In genomic region chr5:90055831-90056328, GRCh38 we compare ENCODE assay signal across 13 cellular contexts.
DNase-seq lines count a peak whose midpoint lies in the region; ATAC-seq and TF ChIP-seq lines count a peak whose summit lies in the region.
"Had no signal": no experiment of that assay in that cellular context is flagged by ENCODE, and none has a peak within 500 bp of the region (broad histone marks: within the 10 kb centered on the region; RNA-seq: fewer than 3 reads in every experiment).

No MANE protein-coding gene starts in this region.

- H3K4me2 ChIP-seq in HCT116 (ENCODE audit: low read length): peak overlapping the region; percentile 26

- RAD21 ChIA-PET in HCT116 (lab: Charles Lee; ENCODE audit: low non-redundant PET in 1 of 2, low total read pairs in 2 of 2, uncharacterized antibody in 2 of 2, unreplicated experiment in 2 of 2): no interaction called here

- peak overlapping the region; percentile 55 for H2AFZ ChIP-seq in HCT116 (ENCODE audit: low read depth, low read length, poor library complexity, severe bottlenecking)

- DNase-seq in HCT116 (ENCODE audit: low read depth, low spot score): no peak
- DNase-seq in WTC11 (ENCODE audit: low spot score): no peak
- DNase-seq in hepatic stellate cell (ENCODE audit: low spot score): peak; percentile 34
- no peak for DNase-seq in activated naive CD4-positive, alpha-beta T cell treated with anti-CD3 and anti-CD28 coated beads, Interleukin-2, amount 50 U/mL, for 72 hours (ENCODE audit: low spot score in 2 of 2)
- no peak for DNase-seq in AML-193 (lab: John Stamatoyannopoulos, UW)
- DNase-seq in natural killer cell: no peak
- DNase-seq: activated CD8-positive, alpha-beta T cell treated with anti-CD3 and anti-CD28 coated beads, Interleukin-2, amount 10 ng/mL, durations not matched to agents 7 days and 5 days; activated naive CD4-positive, alpha-beta T cell treated with anti-CD3 and anti-CD28 coated beads, Interleukin-2, amount 50 U/mL, for 16 hours; COR-L47; NCI-H187 treated with DMSO at 0.1 percent for 48 hours; small intestine; T-helper 17 cell had no signal

- H3K4me1 Mint-ChIP-seq in WTC11 (peaks cover 22% of the 10 kb centered on the region), natural killer cell (no peaks in the 10 kb centered on the region)
- H3K4me1 Mint-ChIP-seq: T-helper 17 cell had no signal

- H3K9me2 ChIP-seq in HCT116 (ENCODE audit: insufficient read depth): no peaks in the 10 kb centered on the region

- TF ChIP-seq POLR2A in HCT116 (IDR thresholded peaks at IDR 0.05; ENCODE audit: borderline replicate concordance, extremely low read depth, insufficient read depth, insufficient read length): no peak

- CTCF ChIA-PET in HCT116 (lab: Charles Lee): no interaction called here
- CTCF ChIA-PET in WTC11 (lab: Charles Lee): no interaction called here

- no peaks in the 10 kb centered on the region for H4K20me1 ChIP-seq in HCT116 (ENCODE audit: insufficient read depth)

- H3K36me3 Mint-ChIP-seq in WTC11 (0 out of 2 replicates have a peak, but pooled peaks cover 5% of the 10 kb centered on the region), natural killer cell (no peaks in the 10 kb centered on the region)
- no peaks in the 10 kb centered on the region for H3K36me3 Mint-ChIP-seq in activated naive CD4-positive, alpha-beta T cell treated with anti-CD3 and anti-CD28 coated beads, Interleukin-2, amount 50 U/mL, for 72 hours

- TF ChIP-seq CTCF in HCT116 (IDR thresholded peaks at IDR 0.05 in 2 of 3, conservative IDR thresholded peaks at IDR 0.05 in 1 of 3; ENCODE audit: borderline replicate concordance in 1 of 3, insufficient read depth in 1 of 3, low read depth in 2 of 3, low read length in 2 of 3) (no peak), WTC11 (IDR thresholded peaks at IDR 0.05) (no peak), natural killer cell (IDR thresholded peaks at IDR 0.05) (no peak)

- peak overlapping the region; percentile 75; the same call in 1 of the 2 replicates for H3K27ac Mint-ChIP-seq in WTC11
- H3K27ac Mint-ChIP-seq in activated naive CD4-positive, alpha-beta T cell treated with anti-CD3 and anti-CD28 coated beads, Interleukin-2, amount 50 U/mL, for 72 hours: no peak overlapping the region
- H3K27ac Mint-ChIP-seq in natural killer cell: no peak overlapping the region
- H3K27ac Mint-ChIP-seq: activated CD8-positive, alpha-beta T cell treated with anti-CD3 and anti-CD28 coated beads, Interleukin-2, amount 10 ng/mL, durations not matched to agents 7 days and 5 days; T-helper 17 cell had no signal

- no peaks in the 10 kb centered on the region for H3K79me2 ChIP-seq in HCT116 (ENCODE audit: insufficient read depth, low read length)

- H3K9me3 ChIP-seq in HCT116 (ENCODE audit: control insufficient read depth in 1 of 2, insufficient read depth in 1 of 2, low read depth in 1 of 2, low read length in 2 of 2) (no peaks in the 10 kb centered on the region), stomach smooth muscle (ENCODE audit: control insufficient read depth in 2 of 2, low read length in 2 of 2) (no peaks in the 10 kb centered on the region)

- H3K4me3 ChIP-seq in HCT116 (replicated peaks in 1 of 2; ENCODE audit: low read depth in 1 of 2, low read length in 2 of 2) (no peak overlapping the region), stomach smooth muscle (ENCODE audit: low read length in 2 of 2) (peak overlapping the region; percentile 16 to 54)

- H3K9me3 Mint-ChIP-seq in WTC11: no peaks in the 10 kb centered on the region
- H3K9me3 Mint-ChIP-seq in activated naive CD4-positive, alpha-beta T cell treated with anti-CD3 and anti-CD28 coated beads, Interleukin-2, amount 50 U/mL, for 72 hours: peaks cover 3 to 4% of the 10 kb centered on the region in 2 donors
- peaks cover 0 to 3% of the 10 kb centered on the region in 2 donors for H3K9me3 Mint-ChIP-seq in natural killer cell

- H3K27ac ChIP-seq in HCT116 (ENCODE audit: low read depth, low read length) (no peak overlapping the region), stomach smooth muscle (ENCODE audit: low read length) (no peak overlapping the region)

- H3K27me3 Mint-ChIP-seq in WTC11 (ENCODE audit: low read depth): no peaks in the 10 kb centered on the region
- no peaks in the 10 kb centered on the region for H3K27me3 Mint-ChIP-seq in natural killer cell (ENCODE audit: low read depth in 2 of 2)
- H3K27me3 Mint-ChIP-seq: T-helper 17 cell had no signal

- intact Hi-C loops in HCT116 (cut with micrococcal nuclease) (no loop called here), natural killer cell (cut with micrococcal nuclease) (no loop called here)

- no peak for TF ChIP-seq RAD21 in HCT116 (IDR thresholded peaks at IDR 0.05; ENCODE audit: low read depth)

- H3K4me1 ChIP-seq in HCT116 (ENCODE audit: control insufficient read depth in 1 of 2, insufficient read depth in 2 of 2, low read length in 2 of 2): peaks cover 0 to 11% of the 10 kb centered on the region in 2 experiments; a peak in 2 of 4 replicates
- no peaks in the 10 kb centered on the region for H3K4me1 ChIP-seq in stomach smooth muscle (ENCODE audit: control insufficient read depth, insufficient read depth, low read length)

- no TSS peak for BruUV-seq in HCT116 (replicated peaks; lab: Mats Ljungman, UMichigan)

- POLR2A ChIA-PET in HCT116 (lab: Charles Lee): no interaction called here
- POLR2A ChIA-PET in WTC11 (lab: Charles Lee): no interaction called here

- H3K9ac ChIP-seq in HCT116 (ENCODE audit: low read length) (no peak overlapping the region), stomach smooth muscle (ENCODE audit: low read length in 2 of 2) (no peak overlapping the region)

- H3K4me3 Mint-ChIP-seq in WTC11: no peak overlapping the region
- H3K4me3 Mint-ChIP-seq in natural killer cell: no peak overlapping the region
- H3K4me3 Mint-ChIP-seq: activated CD8-positive, alpha-beta T cell treated with anti-CD3 and anti-CD28 coated beads, Interleukin-2, amount 10 ng/mL, durations not matched to agents 7 days and 5 days; T-helper 17 cell had no signal

- ATAC-seq in HCT116 (no peak), WTC11 (peak; percentile 62), natural killer cell (no peak)
- ATAC-seq in activated naive CD4-positive, alpha-beta T cell treated with anti-CD3 and anti-CD28 coated beads, Interleukin-2, amount 50 U/mL, for 72 hours: no peak
- ATAC-seq: activated CD8-positive, alpha-beta T cell treated with anti-CD3 and anti-CD28 coated beads, Interleukin-2, amount 10 ng/mL, durations not matched to agents 7 days and 5 days; T-helper 17 cell had no signal

- H3K27me3 ChIP-seq in HCT116 (ENCODE audit: insufficient read depth, low read length) (no peaks in the 10 kb centered on the region), stomach smooth muscle (ENCODE audit: control insufficient read depth in 1 of 2, insufficient read depth in 2 of 2, low read length in 2 of 2) (no peaks in the 10 kb centered on the region)

- H3K36me3 ChIP-seq in HCT116 (ENCODE audit: control insufficient read depth in 1 of 2, insufficient read depth in 2 of 2, low read length in 2 of 2) (no peaks in the 10 kb centered on the region), stomach smooth muscle (ENCODE audit: control insufficient read depth in 2 of 2, insufficient read depth in 2 of 2, low read length in 2 of 2) (no peaks in the 10 kb centered on the region)

TF ChIP-seq in HCT116, 20 proteins besides CTCF, POLR2A, EP300 and RAD21 (continues in another document):
- TF ChIP-seq SIN3A (IDR thresholded peaks at IDR 0.05; ENCODE audit: low read depth): no peak
- no peak for TF ChIP-seq CBX3 (IDR thresholded peaks at IDR 0.05; ENCODE audit: low read depth)

TF ChIP-seq in WTC11, 78 proteins besides CTCF, POLR2A, EP300 and RAD21 (continues in another document):
- TF ChIP-seq, protein P1, sequence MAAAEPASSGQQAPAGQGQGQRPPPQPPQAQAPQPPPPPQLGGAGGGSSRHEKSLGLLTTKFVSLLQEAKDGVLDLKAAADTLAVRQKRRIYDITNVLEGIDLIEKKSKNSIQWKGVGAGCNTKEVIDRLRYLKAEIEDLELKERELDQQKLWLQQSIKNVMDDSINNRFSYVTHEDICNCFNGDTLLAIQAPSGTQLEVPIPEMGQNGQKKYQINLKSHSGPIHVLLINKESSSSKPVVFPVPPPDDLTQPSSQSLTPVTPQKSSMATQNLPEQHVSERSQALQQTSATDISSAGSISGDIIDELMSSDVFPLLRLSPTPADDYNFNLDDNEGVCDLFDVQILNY (CRISPR knock-in tag; IDR thresholded peaks at IDR 0.05): no peak
- no peak for TF ChIP-seq ZNF317 (CRISPR knock-in tag; IDR thresholded peaks at IDR 0.05; ENCODE audit: borderline replicate concordance, low read depth)
- TF ChIP-seq ZNF512 (CRISPR knock-in tag; IDR thresholded peaks at IDR 0.05; ENCODE audit: borderline replicate concordance): no peak
- no peak for TF ChIP-seq NFATC4 (CRISPR knock-in tag; IDR thresholded peaks at IDR 0.05)
- no peak for TF ChIP-seq TCF7 (CRISPR knock-in tag; IDR thresholded peaks at IDR 0.05; ENCODE audit: low read depth)
- TF ChIP-seq ZNF396 (CRISPR knock-in tag; IDR thresholded peaks at IDR 0.05; ENCODE audit: borderline replicate concordance): no peak
- TF ChIP-seq, protein P2, sequence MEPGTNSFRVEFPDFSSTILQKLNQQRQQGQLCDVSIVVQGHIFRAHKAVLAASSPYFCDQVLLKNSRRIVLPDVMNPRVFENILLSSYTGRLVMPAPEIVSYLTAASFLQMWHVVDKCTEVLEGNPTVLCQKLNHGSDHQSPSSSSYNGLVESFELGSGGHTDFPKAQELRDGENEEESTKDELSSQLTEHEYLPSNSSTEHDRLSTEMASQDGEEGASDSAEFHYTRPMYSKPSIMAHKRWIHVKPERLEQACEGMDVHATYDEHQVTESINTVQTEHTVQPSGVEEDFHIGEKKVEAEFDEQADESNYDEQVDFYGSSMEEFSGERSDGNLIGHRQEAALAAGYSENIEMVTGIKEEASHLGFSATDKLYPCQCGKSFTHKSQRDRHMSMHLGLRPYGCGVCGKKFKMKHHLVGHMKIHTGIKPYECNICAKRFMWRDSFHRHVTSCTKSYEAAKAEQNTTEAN (CRISPR knock-in tag; IDR thresholded peaks at IDR 0.05): no peak

Comparison
In these comparisons a context has a peak if more than half of its experiments do, and no peak if none do; other contexts are left out.
1. H3K4me3 ChIP-seq: peak in stomach smooth muscle (2 of 2); none in HCT116 (0 of 2).